In genomic region chr3:56923546-56924224, GRCh38 we compare ENCODE assay signal across 8 cellular contexts.
DNase-seq lines count a peak whose midpoint lies in the region; ATAC-seq and TF ChIP-seq lines count a peak whose summit lies in the region.

No MANE protein-coding gene starts in this region.

- DNase-seq in ACHN (peak; percentile 6), HFF-Myc (ENCODE audit: extremely low read depth, low read depth) (peak; percentile 69), iPS-NIHi11 (ENCODE audit: low spot score) (peak; percentile 52), head of caudate nucleus (no peak)
- peak; percentile 66 for DNase-seq in activated naive CD4-positive, alpha-beta T cell treated with anti-CD3 and anti-CD28 coated beads, Interleukin-2, amount 10 ng/mL, durations not matched to agents 7 days and 5 days

- 16% methylated on average over 3 of the region's 3 CpGs for WGBS in thymus

- no peaks in the 10 kb centered on the region for H3K9me3 Mint-ChIP-seq in activated naive CD4-positive, alpha-beta T cell treated with anti-CD3 and anti-CD28 coated beads, Interleukin-2, amount 10 ng/mL, durations not matched to agents 7 days and 5 days

- H3K27me3 ChIP-seq in thymus (ENCODE audit: control insufficient read depth, insufficient read depth) = no peaks in the 10 kb centered on the region

- no peaks in the 10 kb centered on the region for H3K36me3 ChIP-seq in thymus (ENCODE audit: control insufficient read depth, insufficient read depth)

- CTCF ChIA-PET in activated naive CD4-positive, alpha-beta T cell treated with anti-CD3 and anti-CD28 coated beads, Interleukin-2, amount 10 ng/mL, durations not matched to agents 7 days and 5 days (lab: Charles Lee) = interaction anchor here (5.0 kb wide), 1 partner anchor 65 kb away, joined by 24 read pairs; no protein-coding TSS in a partner anchor

- no peaks in the 10 kb centered on the region for H3K27me3 Mint-ChIP-seq in activated naive CD4-positive, alpha-beta T cell treated with anti-CD3 and anti-CD28 coated beads, Interleukin-2, amount 10 ng/mL, durations not matched to agents 7 days and 5 days

- no peak overlapping the region for H3K4me3 ChIP-seq in HFF-Myc (replicated peaks; ENCODE audit: low read depth, low read length)
- no peak overlapping the region for H3K4me3 ChIP-seq in thymus (ENCODE audit: low read length)

- peak overlapping the region; percentile 84 for H3K27ac Mint-ChIP-seq in activated naive CD4-positive, alpha-beta T cell treated with anti-CD3 and anti-CD28 coated beads, Interleukin-2, amount 10 ng/mL, durations not matched to agents 7 days and 5 days

- intact Hi-C loops in head of caudate nucleus (cut with DNase I) = no loop called here

- no peak for ATAC-seq in HG03457 (IDR thresholded peaks at IDR 0.05; ENCODE audit: unreplicated experiment)
- no peak for ATAC-seq in HG02571 (IDR thresholded peaks at IDR 0.05; ENCODE audit: unreplicated experiment)

- in situ Hi-C loops in ACHN (cut with HindIII; ENCODE audit: low pct_ligation_motif_present, low pct_unique_long_range_greater_than_20kb, low sequenced_read_pairs) = no loop called here

- H3K4me1 Mint-ChIP-seq in activated naive CD4-positive, alpha-beta T cell treated with anti-CD3 and anti-CD28 coated beads, Interleukin-2, amount 10 ng/mL, durations not matched to agents 7 days and 5 days = peaks cover 85% of the 10 kb centered on the region

- H3K27ac ChIP-seq in thymus (ENCODE audit: low read depth) = peak overlapping the region; percentile 77

- no peaks in the 10 kb centered on the region for H3K9me3 ChIP-seq in thymus (ENCODE audit: control insufficient read depth)

- no peak for TF ChIP-seq CTCF in HFF-Myc (IDR thresholded peaks at IDR 0.05; ENCODE audit: low read depth, low read length, missing control alignments)

- peaks cover 2% of the 10 kb centered on the region for H3K36me3 Mint-ChIP-seq in activated naive CD4-positive, alpha-beta T cell treated with anti-CD3 and anti-CD28 coated beads, Interleukin-2, amount 10 ng/mL, durations not matched to agents 7 days and 5 days

- H3K4me1 ChIP-seq in thymus (ENCODE audit: control insufficient read depth, insufficient read depth, low read length) = peaks cover 15% of the 10 kb centered on the region

- peak overlapping the region; percentile 25 for H3K4me3 Mint-ChIP-seq in activated naive CD4-positive, alpha-beta T cell treated with anti-CD3 and anti-CD28 coated beads, Interleukin-2, amount 10 ng/mL, durations not matched to agents 7 days and 5 days

Comparison
In these comparisons a context has a peak if more than half of its experiments do, and no peak if none do; other contexts are left out.
1. DNase-seq: peak in ACHN (single experiment), HFF-Myc (single experiment), activated naive CD4-positive, alpha-beta T cell treated with anti-CD3 and anti-CD28 coated beads, Interleukin-2, amount 10 ng/mL, durations not matched to agents 7 days and 5 days (single experiment) and iPS-NIHi11 (single experiment); none in head of caudate nucleus (0 of 42).